Comparison of ENCODE assay signal across 10 cellular contexts in the genomic region with DNA sequence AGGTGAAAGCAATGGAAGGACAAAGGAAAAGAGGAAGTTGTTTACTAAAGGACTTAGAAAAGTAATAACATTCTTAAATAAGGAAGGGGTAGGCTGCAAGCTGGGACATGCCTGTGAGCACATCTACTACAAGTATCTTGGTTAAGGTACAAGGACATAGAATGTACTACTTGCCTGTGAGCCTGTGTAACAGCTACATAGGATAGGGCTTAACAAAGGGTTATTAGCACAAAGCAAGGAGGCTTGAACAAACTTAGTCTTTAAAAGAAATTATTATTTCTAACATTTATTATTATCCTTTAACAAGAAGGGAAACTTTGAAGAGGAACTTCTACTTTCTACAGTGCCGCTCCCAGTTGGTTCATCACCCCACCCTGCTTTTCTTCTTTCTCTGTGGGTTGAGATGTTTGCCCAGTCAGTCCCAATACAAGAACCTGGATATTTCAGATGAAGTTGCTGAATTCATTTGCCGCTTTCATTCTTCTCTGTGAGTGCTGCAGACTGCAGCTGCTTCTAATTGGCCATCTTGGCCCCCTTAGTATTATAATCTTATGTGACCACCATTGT.
DNase-seq lines count a peak whose midpoint lies in the region; ATAC-seq and TF ChIP-seq lines count a peak whose summit lies in the region.
"Had no signal": no experiment of that assay in that cellular context is flagged by ENCODE, and none has a peak within 500 bp of the region (broad histone marks: within the 10 kb centered on the region; RNA-seq: fewer than 3 reads in every experiment).

No MANE protein-coding gene starts in this region.

- ATAC-seq in GM21515 (IDR thresholded peaks at IDR 0.05; ENCODE audit: unreplicated experiment) = peak; percentile 45

- WGBS in esophagus squamous epithelium, 2 donors = 68 to 70% methylated on average over 2 of the region's 2 CpGs

- peaks cover 0 to 13% (median 0%) of the 10 kb centered on the region in 3 donors for H3K36me3 ChIP-seq in esophagus squamous epithelium
- H3K36me3 ChIP-seq in colonic mucosa = no peaks in the 10 kb centered on the region
- H3K36me3 ChIP-seq: HAP-1 had no signal

- H3K27me3 ChIP-seq in esophagus squamous epithelium (no peaks in the 10 kb centered on the region), colonic mucosa (no peaks in the 10 kb centered on the region)

- TF ChIP-seq CTCF in esophagus squamous epithelium (IDR thresholded peaks at IDR 0.05) = no peak
- no peak for TF ChIP-seq CTCF in colonic mucosa (IDR thresholded peaks at IDR 0.05)

- H3K9ac ChIP-seq in colonic mucosa (ENCODE audit: low read depth in 2 of 2, low read length in 2 of 2) = no peak overlapping the region

- peak; percentile 10 for DNase-seq in Ammon's horn (ENCODE audit: low spot score)
- DNase-seq in OCI-M1 (lab: John Stamatoyannopoulos, UW) = peak; percentile 42
- no peak for DNase-seq in esophagus squamous epithelium (lab: John Stamatoyannopoulos, UW)
- DNase-seq in iPS-NIHi11 (ENCODE audit: low spot score) = no peak
- no peak for DNase-seq in NCI-H69 (lab: John Stamatoyannopoulos, UW)
- no peak for DNase-seq in colonic mucosa
- no peak for DNase-seq in NCI-H146 (lab: John Stamatoyannopoulos, UW)
- DNase-seq: stimulated activated CD4-positive, alpha-beta T cell treated with anti-CD3 and anti-CD28 coated beads, Interleukin-2, amount 100 ng/mL, for 24 hours had no signal

- TF ChIP-seq POLR2A in esophagus squamous epithelium (IDR thresholded peaks at IDR 0.05) = no peak

- intact Hi-C loops in esophagus squamous epithelium (cut with DNase I) = no loop called here
- intact Hi-C loops in colonic mucosa (cut with DNase I) = no loop called here

- H3K4me3 ChIP-seq in esophagus squamous epithelium (peak overlapping the region in 1 of 4 donors; percentile 4), colonic mucosa (no peak overlapping the region)
- H3K4me3 ChIP-seq: HAP-1 had no signal

- H3K9me3 ChIP-seq in esophagus squamous epithelium (no peaks in the 10 kb centered on the region), colonic mucosa (no peaks in the 10 kb centered on the region)
- H3K9me3 ChIP-seq: HAP-1 had no signal

- H3K27ac ChIP-seq in esophagus squamous epithelium (peak overlapping the region; percentile 4 to 63 (median 59)), colonic mucosa (no peak overlapping the region)

- H3K4me1 ChIP-seq in esophagus squamous epithelium (peaks cover 0 to 21% (median 10%) of the 10 kb centered on the region in 3 donors), colonic mucosa (no peaks in the 10 kb centered on the region)

Comparison
In these comparisons a context has a peak if more than half of its experiments do, and no peak if none do; other contexts are left out.
1. DNase-seq: peak in Ammon's horn (single experiment) and OCI-M1 (single experiment); none in esophagus squamous epithelium (single experiment), iPS-NIHi11 (single experiment), NCI-H69 (single experiment), colonic mucosa (single experiment) and NCI-H146 (single experiment).